In genomic region chr5:25006734-25007133, GRCh38 we compare ENCODE assay signal across 11 cellular contexts.
DNase-seq lines count a peak whose midpoint lies in the region; ATAC-seq and TF ChIP-seq lines count a peak whose summit lies in the region.
"Had no signal": no experiment of that assay in that cellular context is flagged by ENCODE, and none has a peak within 500 bp of the region (broad histone marks: within the 10 kb centered on the region; RNA-seq: fewer than 3 reads in every experiment).

No MANE protein-coding gene starts in this region.

- H3K9me2 ChIP-seq in PC-3 (replicated peaks; ENCODE audit: low read length) = no peaks in the 10 kb centered on the region

- no peak overlapping the region for H3K4me3 Mint-ChIP-seq in activated naive CD4-positive, alpha-beta T cell treated with anti-CD3 and anti-CD28 coated beads, Interleukin-2, amount 10 ng/mL, durations not matched to agents 7 days and 5 days

- H3K9me3 ChIP-seq in PC-3 (ENCODE audit: low read length) (no peaks in the 10 kb centered on the region), fibroblast of lung (ENCODE audit: control insufficient read depth, insufficient read depth, low read depth, low read length) (no peaks in the 10 kb centered on the region)

- no TSS peak for BruUV-seq in PC-3 (replicated peaks; lab: Mats Ljungman, UMichigan)

- H3K27me3 Mint-ChIP-seq in activated naive CD4-positive, alpha-beta T cell treated with anti-CD3 and anti-CD28 coated beads, Interleukin-2, amount 10 ng/mL, durations not matched to agents 7 days and 5 days = no peaks in the 10 kb centered on the region

- no peak overlapping the region for H2AFZ ChIP-seq in PC-3 (ENCODE audit: low read length)
- H2AFZ ChIP-seq in fibroblast of lung (ENCODE audit: low read length) = no peak overlapping the region

- H3K4me1 Mint-ChIP-seq in activated naive CD4-positive, alpha-beta T cell treated with anti-CD3 and anti-CD28 coated beads, Interleukin-2, amount 10 ng/mL, durations not matched to agents 7 days and 5 days = no peaks in the 10 kb centered on the region

- ATAC-seq in PC-3 = peak; percentile 73
- ATAC-seq: stimulated activated naive CD8-positive, alpha-beta T cell treated with anti-CD3 and anti-CD28 coated beads, Interleukin-15, Interleukin-2, amounts not matched to agents 100 U/mL and 50 U/mL, for 24 hours had no signal

- CTCF ChIA-PET in PC-3 (lab: Charles Lee) = interaction anchor here (0.7 to 1.1 kb wide), 4 partner anchors 218 to 374 kb away, joined by 3 to 4 read pairs (median 3); no protein-coding TSS in a partner anchor
- CTCF ChIA-PET in activated naive CD4-positive, alpha-beta T cell treated with anti-CD3 and anti-CD28 coated beads, Interleukin-2, amount 10 ng/mL, durations not matched to agents 7 days and 5 days (lab: Charles Lee) = no interaction called here

- DNase-seq in Ammon's horn (ENCODE audit: low spot score) (peak; percentile 24), M059J (ENCODE audit: low read depth) (peak; percentile 76), PC-3 (peak; percentile 84), fibroblast of lung (ENCODE audit: low read depth in 2 of 2) (peak; percentile 3 to 68), GOT3 (lab: John Stamatoyannopoulos, UW) (no peak), GM19240 (ENCODE audit: insufficient read length, low spot score) (no peak), GF-D8 (lab: John Stamatoyannopoulos, UW) (no peak)
- no peak for DNase-seq in activated naive CD4-positive, alpha-beta T cell treated with anti-CD3 and anti-CD28 coated beads, Interleukin-2, amount 10 ng/mL, durations not matched to agents 7 days and 5 days
- DNase-seq: DMS79 treated with DMSO at 0.1 percent for 48 hours; NCI-H2171; stimulated activated naive CD8-positive, alpha-beta T cell treated with anti-CD3 and anti-CD28 coated beads, Interleukin-15, Interleukin-2, amounts not matched to agents 100 U/mL and 50 U/mL, for 24 hours had no signal

- intact Hi-C loops in PC-3 (cut with micrococcal nuclease) = loop anchor here (1.0 to 10.0 kb wide), 3 partner anchors 256 to 562 kb away; no protein-coding TSS in a partner anchor

- peaks cover 23% of the 10 kb centered on the region for H3K9me3 Mint-ChIP-seq in activated naive CD4-positive, alpha-beta T cell treated with anti-CD3 and anti-CD28 coated beads, Interleukin-2, amount 10 ng/mL, durations not matched to agents 7 days and 5 days

- peaks cover 4% of the 10 kb centered on the region for H3F3A ChIP-seq in PC-3 (ENCODE audit: low read length, unreplicated experiment)

- no peaks in the 10 kb centered on the region for H3K36me3 Mint-ChIP-seq in activated naive CD4-positive, alpha-beta T cell treated with anti-CD3 and anti-CD28 coated beads, Interleukin-2, amount 10 ng/mL, durations not matched to agents 7 days and 5 days

- H3K27ac ChIP-seq in PC-3 (ENCODE audit: low read length) = no peak overlapping the region
- H3K27ac ChIP-seq in fibroblast of lung (ENCODE audit: insufficient read depth, low read length) = no peak overlapping the region

- no peaks in the 10 kb centered on the region for H3K36me3 ChIP-seq in PC-3 (ENCODE audit: low read depth, low read length)
- no peaks in the 10 kb centered on the region for H3K36me3 ChIP-seq in fibroblast of lung (ENCODE audit: control insufficient read depth, insufficient read depth, low read length)

- H3K27me3 ChIP-seq in PC-3 (ENCODE audit: low read length) (no peaks in the 10 kb centered on the region), fibroblast of lung (ENCODE audit: control insufficient read depth, insufficient read depth, low read length) (no peaks in the 10 kb centered on the region)

- H3K4me1 ChIP-seq in PC-3 (ENCODE audit: insufficient read depth, low read length) (peaks cover 13% of the 10 kb centered on the region), fibroblast of lung (ENCODE audit: control insufficient read depth, extremely low read depth, insufficient read depth, low read length) (no peaks in the 10 kb centered on the region)

- H3K9ac ChIP-seq in PC-3 (ENCODE audit: low read length) = no peak overlapping the region
- no peak overlapping the region for H3K9ac ChIP-seq in fibroblast of lung (ENCODE audit: insufficient read depth, low read length)

- POLR2A ChIA-PET in PC-3 (lab: Charles Lee; ENCODE audit: unreplicated experiment) = no interaction called here

- H3K27ac Mint-ChIP-seq in activated naive CD4-positive, alpha-beta T cell treated with anti-CD3 and anti-CD28 coated beads, Interleukin-2, amount 10 ng/mL, durations not matched to agents 7 days and 5 days = no peak overlapping the region

- H3K4me2 ChIP-seq in PC-3 (ENCODE audit: low read length) (peak overlapping the region; percentile 11; the same call in 1 of the 2 replicates), fibroblast of lung (ENCODE audit: extremely low read depth, insufficient read depth, low read length) (no peak overlapping the region)

- no peak overlapping the region for H3K4me3 ChIP-seq in PC-3 (ENCODE audit: low read length)
- no peak overlapping the region for H3K4me3 ChIP-seq in fibroblast of lung (replicated peaks in 1 of 4; ENCODE audit: control extremely low read depth in 1 of 4, insufficient read depth in 1 of 4, low read depth in 3 of 4, low read length in 4 of 4)

- TF ChIP-seq CTCF in PC-3 (conservative IDR thresholded peaks at IDR 0.05; ENCODE audit: low read depth, low read length) (peak; percentile 77), fibroblast of lung (conservative IDR thresholded peaks at IDR 0.05 in 1 of 2, IDR thresholded peaks at IDR 0.05 in 1 of 2; ENCODE audit: low read depth in 1 of 2, low read length in 2 of 2) (no peak)

- H4K20me1 ChIP-seq in PC-3 (ENCODE audit: low read length) = no peaks in the 10 kb centered on the region
- H4K20me1 ChIP-seq in fibroblast of lung (ENCODE audit: control insufficient read depth, extremely low read depth, insufficient read depth, low read length) = no peaks in the 10 kb centered on the region

- H3K79me2 ChIP-seq in PC-3 (ENCODE audit: low read length) = no peaks in the 10 kb centered on the region
- H3K79me2 ChIP-seq in fibroblast of lung (ENCODE audit: control insufficient read depth, insufficient read depth, low read length) = no peaks in the 10 kb centered on the region

Comparison
In these comparisons a context has a peak if more than half of its experiments do, and no peak if none do; other contexts are left out.
1. DNase-seq: peak in Ammon's horn (single experiment), M059J (single experiment), PC-3 (single experiment) and fibroblast of lung (2 of 2); none in GOT3 (single experiment), activated naive CD4-positive, alpha-beta T cell treated with anti-CD3 and anti-CD28 coated beads, Interleukin-2, amount 10 ng/mL, durations not matched to agents 7 days and 5 days (single experiment), GM19240 (single experiment) and GF-D8 (single experiment).